ENCODE assay signal across 10 cellular contexts in genomic region chr20:38649275-38649891, GRCh38. TPM values are rescaled to one million over a fixed set of nuclear protein-coding genes. Genes with fewer than 3 reads are reported as not detected.
A peak's percentile ranks its signal among the peaks of the same experiment; 100 is the strongest.
DNase-seq lines count a peak whose midpoint lies in the region; ATAC-seq lines count a peak whose summit lies in the region.
"Had no signal": no experiment of that assay in that cellular context is flagged by ENCODE, and none has a peak within 500 bp of the region (broad histone marks: within the 10 kb centered on the region; RNA-seq: fewer than 3 reads in every experiment).

No MANE protein-coding gene starts in this region.

- intact Hi-C loops in aorta (cut with DNase I): loop anchor here (5.0 to 10.0 kb wide), 4 partner anchors 98 to 243 kb away; partner anchors contain the start of gene ACTR5 (in 1 of the 2)

- no peaks in the 10 kb centered on the region for H3K27me3 ChIP-seq in aorta (ENCODE audit: control insufficient read depth in 1 of 2, insufficient read depth in 2 of 2, low read length in 1 of 2)

- no peaks in the 10 kb centered on the region for H3K4me1 ChIP-seq in aorta (ENCODE audit: control insufficient read depth in 1 of 2, insufficient read depth in 2 of 2, low read length in 2 of 2)

- H3K36me3 ChIP-seq in aorta (ENCODE audit: control insufficient read depth in 1 of 2, insufficient read depth in 2 of 2, low read length in 1 of 2): no peaks in the 10 kb centered on the region
- H3K36me3 ChIP-seq: BLaER1 treated with 17β-estradiol and CSF1 and Interleukin-3, amounts not matched to agents 10 nM and 100 nM; pancreas had no signal

- H3K9me3 ChIP-seq in aorta (ENCODE audit: control insufficient read depth, low read length): peaks cover 2% of the 10 kb centered on the region
- H3K9me3 ChIP-seq: BLaER1 treated with 17β-estradiol and CSF1 and Interleukin-3, amounts not matched to agents 10 nM and 100 nM; pancreas had no signal

- ATAC-seq in GM21423 (IDR thresholded peaks at IDR 0.05; ENCODE audit: unreplicated experiment) (no peak), aorta (ENCODE audit: low FRiP score) (no peak), HG03442 (IDR thresholded peaks at IDR 0.05; ENCODE audit: unreplicated experiment) (no peak)

- no peak overlapping the region for H3K27ac ChIP-seq in aorta (ENCODE audit: low read depth in 1 of 2, low read length in 2 of 2)
- H3K27ac ChIP-seq: BLaER1 treated with 17β-estradiol and CSF1 and Interleukin-3, amounts not matched to agents 10 nM and 100 nM; pancreas had no signal

- 21 to 24% methylated on average over 10 of the region's 10 CpGs for WGBS in aorta, 2 donors

- H3K4me3 ChIP-seq in aorta (ENCODE audit: low read length in 2 of 2): no peak overlapping the region
- H3K4me3 ChIP-seq: BLaER1 treated with 17β-estradiol and CSF1 and Interleukin-3, amounts not matched to agents 10 nM and 100 nM; pancreas had no signal

- DNase-seq in NCI-H2081 (lab: John Stamatoyannopoulos, UW): peak; percentile 5 to 37
- no peak for DNase-seq in NCI-H2081 treated with DMSO at 0.1 percent for 48 hours (lab: John Stamatoyannopoulos, UW)
- peak; percentile 40 for DNase-seq in NCI-H1417 treated with DMSO at 0.1 percent for 48 hours (lab: John Stamatoyannopoulos, UW)
- DNase-seq in anterior cingulate cortex (lab: John Stamatoyannopoulos, UW): peak in 37 of 58 donors; percentile 7 to 54 (median 24)
- peak; percentile 54 to 61 for DNase-seq in lung microvascular endothelial cell (ENCODE audit: low read depth in 2 of 2)
- DNase-seq in aorta: no peak
- DNase-seq: pancreas had no signal

RNA-seq across cellular contexts. Expression of gene ARHGAP40, which starts 47.8 kb away (rescaled TPM):
- total RNA-seq in lung microvascular endothelial cell (not detected in 2 replicates), aorta (not detected)
- not detected for polyA plus RNA-seq in aorta

Comparison
In these comparisons a context has a peak if more than half of its experiments do, and no peak if none do; other contexts are left out.
1. DNase-seq: peak in NCI-H2081 (2 of 2), NCI-H1417 treated with DMSO at 0.1 percent for 48 hours (single experiment), anterior cingulate cortex (37 of 58) and lung microvascular endothelial cell (2 of 2); none in NCI-H2081 treated with DMSO at 0.1 percent for 48 hours (single experiment) and aorta (0 of 2).